ENCODE assay signal across 9 cellular contexts in genomic region chr22:21657020-21657360, GRCh38. TPM values are rescaled to one million over a fixed set of nuclear protein-coding genes. Genes with fewer than 3 reads are reported as not detected.
DNase-seq lines count a peak whose midpoint lies in the region; ATAC-seq and TF ChIP-seq lines count a peak whose summit lies in the region.
"Had no signal": no experiment of that assay in that cellular context is flagged by ENCODE, and none has a peak within 500 bp of the region (broad histone marks: within the 10 kb centered on the region; RNA-seq: fewer than 3 reads in every experiment).

No MANE protein-coding gene starts in this region.

- H3K36me3 Mint-ChIP-seq in T-helper 2 cell treated with Interferon-gamma antibody and Interleukin-4, amounts not matched to agents 5 μg/mL and 100 μg/mL, for 36 hours (ENCODE audit: low read depth): peaks cover 4% of the 10 kb centered on the region
- no peaks in the 10 kb centered on the region for H3K36me3 Mint-ChIP-seq in activated B cell treated with CpG ODN at 0.5 μM for 24 hours (ENCODE audit: low read depth)
- H3K36me3 Mint-ChIP-seq in stimulated activated memory B cell treated with anti-CD40 and anti-IgM and Interleukin-4, amounts not matched to agents 10 μg/mL and 1 μg/mL and 100 μg/mL, for 72 hours: no peaks in the 10 kb centered on the region

- intact Hi-C loops in activated B cell treated with CpG ODN at 0.5 μM for 24 hours (cut with micrococcal nuclease): loop anchor here (1.0 kb wide), 1 partner anchor 9 kb away; the partner anchor contains the start of gene PPIL2
- intact Hi-C loops in right cardiac atrium (cut with DNase I): no loop called here

- H3K4me3 ChIP-seq in right cardiac atrium (ENCODE audit: low read length): peak overlapping the region; percentile 49

- DNase-seq in T-helper 2 cell treated with Interferon-gamma antibody and Interleukin-4, amounts not matched to agents 5 μg/mL and 100 μg/mL, for 36 hours (ENCODE audit: low spot score): no peak
- DNase-seq in T-helper 2 cell (no peak), activated B cell treated with CpG ODN at 0.5 μM for 24 hours (no peak), right cardiac atrium (peak in 1 of 3 donors; percentile 13), medulla oblongata (ENCODE audit: extremely low spot score) (no peak)

- H3K4me1 Mint-ChIP-seq in T-helper 2 cell treated with Interferon-gamma antibody and Interleukin-4, amounts not matched to agents 5 μg/mL and 100 μg/mL, for 36 hours (ENCODE audit: low read depth): peaks cover 19% of the 10 kb centered on the region
- H3K4me1 Mint-ChIP-seq in activated B cell treated with CpG ODN at 0.5 μM for 24 hours: peaks cover 12% of the 10 kb centered on the region
- H3K4me1 Mint-ChIP-seq in stimulated activated memory B cell treated with anti-CD40 and anti-IgM and Interleukin-4, amounts not matched to agents 10 μg/mL and 1 μg/mL and 100 μg/mL, for 72 hours: peaks cover 26% of the 10 kb centered on the region

- no peak for TF ChIP-seq CTCF in activated B cell treated with CpG ODN at 0.5 μM for 24 hours (IDR thresholded peaks at IDR 0.05)

- CTCF ChIA-PET in activated B cell treated with CpG ODN at 0.5 μM for 24 hours (lab: Charles Lee): interaction anchor here (0.8 kb wide), 1 partner anchor 28 kb away, joined by 4 read pairs; no protein-coding TSS in a partner anchor

- H3K9me3 ChIP-seq in right cardiac atrium (ENCODE audit: control insufficient read depth, low read length): no peaks in the 10 kb centered on the region

- H3K4me1 ChIP-seq in right cardiac atrium (ENCODE audit: control insufficient read depth, insufficient read depth, low read length): no peaks in the 10 kb centered on the region

- WGBS in right cardiac atrium: 32% methylated on average over 17 of the region's 17 CpGs

- H3K27ac ChIP-seq in right cardiac atrium (ENCODE audit: low read length): no peak overlapping the region

- peak overlapping the region; percentile 83 for H3K27ac Mint-ChIP-seq in T-helper 2 cell treated with Interferon-gamma antibody and Interleukin-4, amounts not matched to agents 5 μg/mL and 100 μg/mL, for 36 hours
- no peak overlapping the region for H3K27ac Mint-ChIP-seq in activated B cell treated with CpG ODN at 0.5 μM for 24 hours
- peak overlapping the region; percentile 25 for H3K27ac Mint-ChIP-seq in stimulated activated memory B cell treated with anti-CD40 and anti-IgM and Interleukin-4, amounts not matched to agents 10 μg/mL and 1 μg/mL and 100 μg/mL, for 72 hours

- no peaks in the 10 kb centered on the region for H3K27me3 ChIP-seq in right cardiac atrium (ENCODE audit: control insufficient read depth, insufficient read depth)

- POLR2A ChIA-PET in activated B cell treated with CpG ODN at 0.5 μM for 24 hours (lab: Charles Lee): interaction anchor here (0.7 kb wide), 2 partner anchors 32 kb away, joined by 3 to 4 read pairs; no protein-coding TSS in a partner anchor

- H3K4me3 Mint-ChIP-seq in T-helper 2 cell treated with Interferon-gamma antibody and Interleukin-4, amounts not matched to agents 5 μg/mL and 100 μg/mL, for 36 hours: peak overlapping the region; percentile 75
- H3K4me3 Mint-ChIP-seq in activated B cell treated with CpG ODN at 0.5 μM for 24 hours: peak overlapping the region; percentile 69
- peak overlapping the region; percentile 81 for H3K4me3 Mint-ChIP-seq in stimulated activated memory B cell treated with anti-CD40 and anti-IgM and Interleukin-4, amounts not matched to agents 10 μg/mL and 1 μg/mL and 100 μg/mL, for 72 hours

- ATAC-seq in activated B cell treated with CpG ODN at 0.5 μM for 24 hours (ENCODE audit: low read depth) (no peak), right cardiac atrium (no peak), GM18873 (IDR thresholded peaks at IDR 0.05; ENCODE audit: low FRiP score, unreplicated experiment) (no peak), HG03565 (IDR thresholded peaks at IDR 0.05; ENCODE audit: unreplicated experiment) (no peak)
- no peak for ATAC-seq in stimulated activated memory B cell treated with anti-CD40 and anti-IgM and Interleukin-4, amounts not matched to agents 10 μg/mL and 1 μg/mL and 100 μg/mL, for 72 hours

- H3K27me3 Mint-ChIP-seq in T-helper 2 cell treated with Interferon-gamma antibody and Interleukin-4, amounts not matched to agents 5 μg/mL and 100 μg/mL, for 36 hours (ENCODE audit: low read depth): no peaks in the 10 kb centered on the region
- no peaks in the 10 kb centered on the region for H3K27me3 Mint-ChIP-seq in activated B cell treated with CpG ODN at 0.5 μM for 24 hours
- H3K27me3 Mint-ChIP-seq in stimulated activated memory B cell treated with anti-CD40 and anti-IgM and Interleukin-4, amounts not matched to agents 10 μg/mL and 1 μg/mL and 100 μg/mL, for 72 hours: no peaks in the 10 kb centered on the region

- no peaks in the 10 kb centered on the region for H3K9me3 Mint-ChIP-seq in T-helper 2 cell treated with Interferon-gamma antibody and Interleukin-4, amounts not matched to agents 5 μg/mL and 100 μg/mL, for 36 hours
- no peaks in the 10 kb centered on the region for H3K9me3 Mint-ChIP-seq in activated B cell treated with CpG ODN at 0.5 μM for 24 hours
- H3K9me3 Mint-ChIP-seq in stimulated activated memory B cell treated with anti-CD40 and anti-IgM and Interleukin-4, amounts not matched to agents 10 μg/mL and 1 μg/mL and 100 μg/mL, for 72 hours: no peaks in the 10 kb centered on the region

RNA-seq across cellular contexts. Expression of gene PPIL2, which starts 8.8 kb away (rescaled TPM):
- total RNA-seq in activated B cell treated with CpG ODN at 0.5 μM for 24 hours (58.4 and 64.0 TPM in 2 replicates), right cardiac atrium (10 to 100 TPM; 20.4 to 32.0 (median 26.0) TPM)
- polyA plus RNA-seq in right cardiac atrium: 22.6 TPM

RNA-seq across cellular contexts. Expression of gene SDF2L1, which starts 14.9 kb away (rescaled TPM):
- total RNA-seq in activated B cell treated with CpG ODN at 0.5 μM for 24 hours (40.0 and 43.3 TPM in 2 replicates), right cardiac atrium (10 to 100 TPM; 14.4 to 37.5 (median 33.4) TPM)
- 35.9 TPM for polyA plus RNA-seq in right cardiac atrium

RNA-seq across cellular contexts. Expression of gene CCDC116, which starts 24.4 kb away (rescaled TPM):
- total RNA-seq in activated B cell treated with CpG ODN at 0.5 μM for 24 hours: 1.0 and 1.2 TPM in 2 replicates
- total RNA-seq in right cardiac atrium: under 1 TPM in 2 of 4 donors, not detected in 2; 0.34 TPM
- 0.29 TPM for polyA plus RNA-seq in right cardiac atrium
- total RNA-seq: lung microvascular endothelial cell had no signal

RNA-seq across cellular contexts. Expression of gene YDJC, which starts 27.2 kb away (rescaled TPM):
- total RNA-seq in activated B cell treated with CpG ODN at 0.5 μM for 24 hours: 46.1 and 51.4 TPM in 2 replicates
- total RNA-seq in right cardiac atrium: 1 to 10 TPM; 3.6 to 5.8 (median 5.3) TPM
- 7.9 TPM for polyA plus RNA-seq in right cardiac atrium
